ENCODE assay signal across 1 cellular context in the genomic region with DNA sequence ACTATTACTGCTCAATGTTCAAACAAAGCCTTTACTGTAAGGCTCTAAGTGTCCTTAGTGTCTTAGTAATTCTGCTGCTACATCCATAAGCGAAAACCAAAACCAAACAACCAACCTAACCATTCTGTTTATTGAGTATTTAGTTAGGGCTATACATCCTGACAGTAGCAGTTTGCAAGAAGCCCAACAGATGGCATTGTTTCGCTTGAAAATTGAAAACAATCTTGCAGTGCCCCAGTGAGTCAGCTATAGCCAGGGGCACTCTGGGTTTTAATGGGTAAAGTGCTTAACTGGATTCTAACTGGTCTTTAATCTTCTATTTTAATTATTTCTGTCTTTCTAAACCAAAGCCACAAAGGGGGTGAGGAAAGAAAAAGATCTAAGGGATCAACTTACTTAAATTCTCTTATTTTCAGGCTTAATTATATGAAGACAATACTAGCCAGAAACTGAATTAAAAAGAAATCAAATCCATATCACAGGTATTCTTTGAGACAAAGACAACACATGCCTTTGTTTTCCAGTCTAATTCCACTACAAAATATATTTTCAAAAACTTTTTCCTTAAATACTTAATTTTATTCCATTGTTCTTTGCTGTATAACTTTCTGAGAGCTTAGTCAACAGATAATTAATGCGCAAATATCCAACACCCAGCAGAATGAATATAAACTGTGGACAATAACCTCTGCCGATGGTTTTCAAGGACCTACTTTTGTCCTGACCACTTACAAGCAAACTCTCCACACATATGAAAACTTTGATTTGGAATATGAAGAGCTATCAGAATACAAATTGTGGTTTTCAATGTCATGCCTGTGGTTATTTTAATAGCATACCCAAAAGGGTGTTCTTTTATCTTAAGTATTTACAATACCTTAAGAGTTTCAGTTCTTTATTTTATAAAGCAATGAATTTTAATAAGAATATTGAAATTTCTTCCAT.
TF ChIP-seq lines count a peak whose summit lies in the region.

No MANE protein-coding gene starts in this region.

TF ChIP-seq in GM23338, 12 proteins besides CTCF, POLR2A, EP300 and RAD21 (continued from another document):
- TF ChIP-seq, protein P1, sequence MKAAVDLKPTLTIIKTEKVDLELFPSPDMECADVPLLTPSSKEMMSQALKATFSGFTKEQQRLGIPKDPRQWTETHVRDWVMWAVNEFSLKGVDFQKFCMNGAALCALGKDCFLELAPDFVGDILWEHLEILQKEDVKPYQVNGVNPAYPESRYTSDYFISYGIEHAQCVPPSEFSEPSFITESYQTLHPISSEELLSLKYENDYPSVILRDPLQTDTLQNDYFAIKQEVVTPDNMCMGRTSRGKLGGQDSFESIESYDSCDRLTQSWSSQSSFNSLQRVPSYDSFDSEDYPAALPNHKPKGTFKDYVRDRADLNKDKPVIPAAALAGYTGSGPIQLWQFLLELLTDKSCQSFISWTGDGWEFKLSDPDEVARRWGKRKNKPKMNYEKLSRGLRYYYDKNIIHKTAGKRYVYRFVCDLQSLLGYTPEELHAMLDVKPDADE (IDR thresholded peaks at IDR 0.05): no peak
- TF ChIP-seq, protein P2, sequence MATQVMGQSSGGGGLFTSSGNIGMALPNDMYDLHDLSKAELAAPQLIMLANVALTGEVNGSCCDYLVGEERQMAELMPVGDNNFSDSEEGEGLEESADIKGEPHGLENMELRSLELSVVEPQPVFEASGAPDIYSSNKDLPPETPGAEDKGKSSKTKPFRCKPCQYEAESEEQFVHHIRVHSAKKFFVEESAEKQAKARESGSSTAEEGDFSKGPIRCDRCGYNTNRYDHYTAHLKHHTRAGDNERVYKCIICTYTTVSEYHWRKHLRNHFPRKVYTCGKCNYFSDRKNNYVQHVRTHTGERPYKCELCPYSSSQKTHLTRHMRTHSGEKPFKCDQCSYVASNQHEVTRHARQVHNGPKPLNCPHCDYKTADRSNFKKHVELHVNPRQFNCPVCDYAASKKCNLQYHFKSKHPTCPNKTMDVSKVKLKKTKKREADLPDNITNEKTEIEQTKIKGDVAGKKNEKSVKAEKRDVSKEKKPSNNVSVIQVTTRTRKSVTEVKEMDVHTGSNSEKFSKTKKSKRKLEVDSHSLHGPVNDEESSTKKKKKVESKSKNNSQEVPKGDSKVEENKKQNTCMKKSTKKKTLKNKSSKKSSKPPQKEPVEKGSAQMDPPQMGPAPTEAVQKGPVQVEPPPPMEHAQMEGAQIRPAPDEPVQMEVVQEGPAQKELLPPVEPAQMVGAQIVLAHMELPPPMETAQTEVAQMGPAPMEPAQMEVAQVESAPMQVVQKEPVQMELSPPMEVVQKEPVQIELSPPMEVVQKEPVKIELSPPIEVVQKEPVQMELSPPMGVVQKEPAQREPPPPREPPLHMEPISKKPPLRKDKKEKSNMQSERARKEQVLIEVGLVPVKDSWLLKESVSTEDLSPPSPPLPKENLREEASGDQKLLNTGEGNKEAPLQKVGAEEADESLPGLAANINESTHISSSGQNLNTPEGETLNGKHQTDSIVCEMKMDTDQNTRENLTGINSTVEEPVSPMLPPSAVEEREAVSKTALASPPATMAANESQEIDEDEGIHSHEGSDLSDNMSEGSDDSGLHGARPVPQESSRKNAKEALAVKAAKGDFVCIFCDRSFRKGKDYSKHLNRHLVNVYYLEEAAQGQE (IDR thresholded peaks at IDR 0.05; ENCODE audit: unreplicated experiment): no peak
- TF ChIP-seq POLR2AphosphoS5 (IDR thresholded peaks at IDR 0.05; ENCODE audit: low read depth) (no peak), EZH2phosphoT487 (IDR thresholded peaks at IDR 0.05; ENCODE audit: unreplicated experiment) (no peak), ZNF331 (CRISPR knock-in tag; IDR thresholded peaks at IDR 0.05; ENCODE audit: low read depth) (no peak), CREB1 (CRISPR knock-in tag; IDR thresholded peaks at IDR 0.05; ENCODE audit: low read depth) (no peak), JUNB (IDR thresholded peaks at IDR 0.05; ENCODE audit: unreplicated experiment) (no peak), ZNF114 (CRISPR knock-in tag; IDR thresholded peaks at IDR 0.05) (no peak)
TF ChIP-seq in GM23338: peak in this region for 0.
